ENCODE assay signal across 14 cellular contexts in the genomic region with DNA sequence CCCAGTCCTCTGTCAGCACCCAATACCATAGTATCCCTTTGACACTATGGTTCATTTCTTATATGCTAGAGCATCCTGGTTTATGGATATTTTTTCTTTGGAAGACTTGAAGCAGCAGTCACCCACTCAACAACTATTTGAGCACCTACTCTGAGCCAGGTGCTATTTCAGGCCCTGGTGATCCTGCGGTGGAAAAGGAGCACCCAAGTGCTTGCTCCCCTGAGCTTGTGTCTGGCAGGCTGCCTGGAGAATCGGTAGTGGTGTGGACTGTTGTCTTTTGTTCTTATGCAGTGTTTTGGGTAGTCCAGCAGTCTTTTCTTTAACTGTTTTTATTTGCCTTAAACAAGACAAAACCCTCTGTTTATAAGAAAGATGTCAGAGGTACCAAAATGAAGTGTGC. TPM values are rescaled to one million over a fixed set of nuclear protein-coding genes. Genes with fewer than 3 reads are reported as not detected.
DNase-seq lines count a peak whose midpoint lies in the region; ATAC-seq lines count a peak whose summit lies in the region.
"Had no signal": no experiment of that assay in that cellular context is flagged by ENCODE, and none has a peak within 500 bp of the region (broad histone marks: within the 10 kb centered on the region; RNA-seq: fewer than 3 reads in every experiment).

No MANE protein-coding gene starts in this region.

- no peak for DNase-seq in T-helper 2 cell treated with Interferon-gamma antibody and Interleukin-4, amounts not matched to agents 5 μg/mL and 100 μg/mL, for 36 hours (ENCODE audit: low spot score)
- DNase-seq in T-helper 2 cell: no peak
- DNase-seq in DMS79 (lab: John Stamatoyannopoulos, UW): peak; percentile 55
- DNase-seq in activated T-helper 2 cell treated with anti-CD3 and anti-CD28 coated beads, Interferon-gamma antibody, Interleukin-2, Interleukin-4, amounts not matched to agents 10 μg/mL and 5 μg/mL and 100 μg/mL, durations not matched to agents 14 hours and 24 hours and 36 hours (ENCODE audit: low spot score): no peak
- no peak for DNase-seq in naive thymus-derived CD8-positive, alpha-beta T cell
- DNase-seq in NCI-H524 (lab: John Stamatoyannopoulos, UW): no peak
- no peak for DNase-seq in SKM-1 treated with dmso at 0.1 percent for 144 hours (lab: John Stamatoyannopoulos, UW; ENCODE audit: unreplicated experiment)
- DNase-seq: amygdala, dermis blood vessel endothelial cell, mammary epithelial cell, NCI-H2081 treated with DMSO at 0.1 percent for 48 hours, spleen had no signal

- peaks cover 33% of the 10 kb centered on the region for H3K36me3 Mint-ChIP-seq in T-helper 2 cell treated with Interferon-gamma antibody and Interleukin-4, amounts not matched to agents 5 μg/mL and 100 μg/mL, for 36 hours (ENCODE audit: low read depth)
- H3K36me3 Mint-ChIP-seq in activated T-helper 2 cell treated with anti-CD3 and anti-CD28 coated beads, Interferon-gamma antibody, Interleukin-2, Interleukin-4, amounts not matched to agents 10 μg/mL and 5 μg/mL and 100 μg/mL, durations not matched to agents 14 hours and 24 hours and 36 hours (ENCODE audit: low read depth): peaks cover 45% of the 10 kb centered on the region
- peaks cover 0 to 42% (median under 1%) of the 10 kb centered on the region in 3 donors for H3K36me3 Mint-ChIP-seq in naive thymus-derived CD8-positive, alpha-beta T cell

- POLR2A ChIA-PET in naive thymus-derived CD8-positive, alpha-beta T cell (lab: Charles Lee): interaction anchor here (0.8 to 1.7 kb wide), 3 partner anchors 9 to 195 kb away, joined by 3 to 6 read pairs (median 3); no protein-coding TSS in a partner anchor

- H3K9me3 Mint-ChIP-seq in T-helper 2 cell treated with Interferon-gamma antibody and Interleukin-4, amounts not matched to agents 5 μg/mL and 100 μg/mL, for 36 hours: no peaks in the 10 kb centered on the region
- no peaks in the 10 kb centered on the region for H3K9me3 Mint-ChIP-seq in activated T-helper 2 cell treated with anti-CD3 and anti-CD28 coated beads, Interferon-gamma antibody, Interleukin-2, Interleukin-4, amounts not matched to agents 10 μg/mL and 5 μg/mL and 100 μg/mL, durations not matched to agents 14 hours and 24 hours and 36 hours
- no peaks in the 10 kb centered on the region for H3K9me3 Mint-ChIP-seq in naive thymus-derived CD8-positive, alpha-beta T cell
- H3K9me3 Mint-ChIP-seq: GM23338 had no signal

- no peaks in the 10 kb centered on the region for H3K27me3 Mint-ChIP-seq in T-helper 2 cell treated with Interferon-gamma antibody and Interleukin-4, amounts not matched to agents 5 μg/mL and 100 μg/mL, for 36 hours (ENCODE audit: low read depth)
- H3K27me3 Mint-ChIP-seq in activated T-helper 2 cell treated with anti-CD3 and anti-CD28 coated beads, Interferon-gamma antibody, Interleukin-2, Interleukin-4, amounts not matched to agents 10 μg/mL and 5 μg/mL and 100 μg/mL, durations not matched to agents 14 hours and 24 hours and 36 hours (ENCODE audit: low read depth): no peaks in the 10 kb centered on the region
- no peaks in the 10 kb centered on the region for H3K27me3 Mint-ChIP-seq in naive thymus-derived CD8-positive, alpha-beta T cell

- peaks cover 80% of the 10 kb centered on the region for H3K4me1 Mint-ChIP-seq in T-helper 2 cell treated with Interferon-gamma antibody and Interleukin-4, amounts not matched to agents 5 μg/mL and 100 μg/mL, for 36 hours (ENCODE audit: low read depth)
- H3K4me1 Mint-ChIP-seq in activated T-helper 2 cell treated with anti-CD3 and anti-CD28 coated beads, Interferon-gamma antibody, Interleukin-2, Interleukin-4, amounts not matched to agents 10 μg/mL and 5 μg/mL and 100 μg/mL, durations not matched to agents 14 hours and 24 hours and 36 hours (ENCODE audit: low read depth): peaks cover 78% of the 10 kb centered on the region
- H3K4me1 Mint-ChIP-seq in naive thymus-derived CD8-positive, alpha-beta T cell: peaks cover 55 to 100% (median 98%) of the 10 kb centered on the region in 4 donors

- peak overlapping the region; percentile 88 for H3K27ac Mint-ChIP-seq in T-helper 2 cell treated with Interferon-gamma antibody and Interleukin-4, amounts not matched to agents 5 μg/mL and 100 μg/mL, for 36 hours
- peak overlapping the region; percentile 69 for H3K27ac Mint-ChIP-seq in activated T-helper 2 cell treated with anti-CD3 and anti-CD28 coated beads, Interferon-gamma antibody, Interleukin-2, Interleukin-4, amounts not matched to agents 10 μg/mL and 5 μg/mL and 100 μg/mL, durations not matched to agents 14 hours and 24 hours and 36 hours
- H3K27ac Mint-ChIP-seq in naive thymus-derived CD8-positive, alpha-beta T cell: peak overlapping the region; percentile 75 to 99 (median 96)
- H3K27ac Mint-ChIP-seq: GM23338 had no signal

- peak overlapping the region; percentile 28 for H3K4me3 Mint-ChIP-seq in T-helper 2 cell treated with Interferon-gamma antibody and Interleukin-4, amounts not matched to agents 5 μg/mL and 100 μg/mL, for 36 hours
- H3K4me3 Mint-ChIP-seq in activated T-helper 2 cell treated with anti-CD3 and anti-CD28 coated beads, Interferon-gamma antibody, Interleukin-2, Interleukin-4, amounts not matched to agents 10 μg/mL and 5 μg/mL and 100 μg/mL, durations not matched to agents 14 hours and 24 hours and 36 hours (ENCODE audit: low read depth): no peak overlapping the region
- H3K4me3 Mint-ChIP-seq in naive thymus-derived CD8-positive, alpha-beta T cell: peak overlapping the region in 9 of 10 donors; percentile 36 to 89 (median 64)
- H3K4me3 Mint-ChIP-seq: GM23338 had no signal

- ATAC-seq in naive thymus-derived CD8-positive, alpha-beta T cell: no peak
- ATAC-seq in HG03045 (IDR thresholded peaks at IDR 0.05; ENCODE audit: unreplicated experiment): no peak
- ATAC-seq: GM23338 had no signal

- intact Hi-C loops in activated T-helper 2 cell treated with anti-CD3 and anti-CD28 coated beads, Interferon-gamma antibody, Interleukin-2, Interleukin-4, amounts not matched to agents 10 μg/mL and 5 μg/mL and 100 μg/mL, durations not matched to agents 14 hours and 24 hours and 36 hours (cut with micrococcal nuclease): no loop called here

RNA-seq across cellular contexts. Expression of a gene that starts 28.9 kb away (rescaled TPM):
- total RNA-seq in activated T-helper 2 cell treated with anti-CD3 and anti-CD28 coated beads, Interferon-gamma antibody, Interleukin-2, Interleukin-4, amounts not matched to agents 10 μg/mL and 5 μg/mL and 100 μg/mL, durations not matched to agents 14 hours and 24 hours and 36 hours: 72.4 and 73.9 TPM in 2 replicates
- total RNA-seq in naive thymus-derived CD8-positive, alpha-beta T cell: 100 to 1,000 TPM; 119 to 124 TPM
- polyA plus RNA-seq in naive thymus-derived CD8-positive, alpha-beta T cell: 100 to 1,000 TPM in 1 of 3 donors, 10 to 100 TPM in 2; 36.6 to 110 (median 67.8) TPM
